Comparison of ENCODE assay signal across 8 cellular contexts in the genomic region with DNA sequence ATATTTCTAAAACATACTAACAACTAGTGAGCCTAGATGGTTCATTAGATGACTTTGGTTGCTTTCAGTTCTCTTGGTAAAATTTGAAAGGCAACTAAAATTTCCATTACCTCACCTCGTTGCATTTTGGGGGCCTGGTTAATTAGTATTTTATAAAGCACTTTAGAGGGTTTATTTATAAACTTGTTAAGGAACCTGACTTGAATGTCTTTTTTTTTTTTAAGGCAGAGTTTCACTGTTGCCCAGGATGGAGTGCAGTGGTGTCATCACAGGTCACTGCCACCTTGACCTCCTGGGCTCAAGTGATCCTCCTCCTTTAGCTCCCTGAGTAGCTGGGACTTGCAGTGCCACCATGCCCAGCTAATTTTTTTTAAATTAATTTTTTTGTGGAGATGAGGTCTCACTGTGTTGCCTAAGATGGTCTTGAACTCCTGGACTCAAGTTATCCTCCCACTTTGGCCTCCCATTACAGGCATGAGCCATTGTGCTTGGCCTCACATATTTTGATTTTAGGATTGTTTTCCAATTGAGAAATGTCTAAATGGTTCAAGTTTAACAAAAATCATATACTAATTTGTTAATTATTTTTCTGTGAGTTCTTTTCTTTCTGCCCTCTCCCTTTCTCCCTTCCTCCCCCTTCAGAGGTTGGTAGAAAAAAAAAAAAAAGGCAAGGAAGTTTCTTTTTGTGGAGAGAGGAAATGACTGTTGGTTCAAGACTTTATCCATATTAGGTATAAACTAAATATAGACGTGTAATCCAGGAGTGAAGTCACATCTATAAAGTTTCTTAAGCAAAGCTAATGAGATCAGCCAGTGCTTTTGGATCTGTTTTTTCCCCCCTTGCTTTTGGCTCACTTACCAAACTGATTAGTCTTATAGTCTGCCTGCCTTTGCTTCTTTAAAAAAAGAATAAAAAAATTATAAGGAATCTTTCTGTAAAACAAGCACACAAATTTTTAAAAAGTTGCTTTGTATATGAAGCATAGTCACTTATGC. TPM values are rescaled to one million over a fixed set of nuclear protein-coding genes. Genes with fewer than 3 reads are reported as not detected.
DNase-seq lines count a peak whose midpoint lies in the region; ATAC-seq and TF ChIP-seq lines count a peak whose summit lies in the region.

No MANE protein-coding gene starts in this region.

- H3K9me2 ChIP-seq in GM23248 (ENCODE audit: insufficient read depth) (no peaks in the 10 kb centered on the region), SU-DHL-6 (replicated peaks; ENCODE audit: insufficient read depth, low read length) (no peaks in the 10 kb centered on the region)

- no peak overlapping the region for H3K27ac Mint-ChIP-seq in natural killer cell

- no peaks in the 10 kb centered on the region for H3K4me1 Mint-ChIP-seq in natural killer cell

- H3K27me3 Mint-ChIP-seq in natural killer cell (ENCODE audit: low read depth in 2 of 2): peaks cover 0 to 3% of the 10 kb centered on the region in 2 donors

- H3K4me2 ChIP-seq in GM23248 (ENCODE audit: unreplicated experiment) (peak overlapping the region; percentile 78), SU-DHL-6 (ENCODE audit: low read depth, low read length, poor library complexity, severe bottlenecking) (peak overlapping the region; percentile 60)

- H3F3A ChIP-seq in GM23248 (ENCODE audit: insufficient read depth): peaks cover 81% of the 10 kb centered on the region
- H3F3A ChIP-seq in SU-DHL-6 (ENCODE audit: insufficient read depth): peaks cover 56% of the 10 kb centered on the region

- H3K27ac ChIP-seq in GM23248 (peak overlapping the region; percentile 70), SU-DHL-6 (ENCODE audit: low read depth, low read length) (peak overlapping the region; percentile 70), cardiac muscle cell (peak overlapping the region; percentile 90), stomach (peak overlapping the region; percentile 50 to 89 (median 81))

- H3K9me3 ChIP-seq in GM23248 (ENCODE audit: low read depth) (no peaks in the 10 kb centered on the region), SU-DHL-6 (ENCODE audit: insufficient read depth, low read length) (no peaks in the 10 kb centered on the region), cardiac muscle cell (ENCODE audit: low read depth) (no peaks in the 10 kb centered on the region), stomach (no peaks in the 10 kb centered on the region)

- peak overlapping the region; percentile 46 for H3K9ac ChIP-seq in GM23248
- H3K9ac ChIP-seq in SU-DHL-6 (ENCODE audit: low read length): no peak overlapping the region

- H3K4me1 ChIP-seq in GM23248 (ENCODE audit: insufficient read depth): peaks cover 87% of the 10 kb centered on the region
- H3K4me1 ChIP-seq in cardiac muscle cell (ENCODE audit: low read depth): peaks cover 35% of the 10 kb centered on the region
- peaks cover 12 to 79% (median 46%) of the 10 kb centered on the region in 4 donors for H3K4me1 ChIP-seq in stomach

- WGBS in GM23248 (ENCODE audit: low coverage in 1 of 2, low lambda C conversion rate in 2 of 2, missing lambda C conversion rate in 2 of 2), 2 experiments: 22 to 25% methylated on average over 2 of the region's 2 CpGs
- WGBS in stomach, 5 donors: 19 to 34% (median 25%) methylated on average over 2 of the region's 2 CpGs

- H3K4me3 Mint-ChIP-seq in natural killer cell: no peak overlapping the region

- TF ChIP-seq CTCF in SU-DHL-6 (IDR thresholded peaks at IDR 0.05; ENCODE audit: insufficient read depth, low read length, poor library complexity, severe bottlenecking) (no peak), cardiac muscle cell (IDR thresholded peaks at IDR 0.05; ENCODE audit: low read depth, low read length) (no peak), stomach (IDR thresholded peaks at IDR 0.05) (no peak), natural killer cell (IDR thresholded peaks at IDR 0.05) (no peak)

- H4K20me1 ChIP-seq in GM23248 (ENCODE audit: insufficient read depth) (peaks cover 23% of the 10 kb centered on the region), SU-DHL-6 (ENCODE audit: low read depth, low read length) (peaks cover 14% of the 10 kb centered on the region; the same call in 1 of the 2 replicates)

- intact Hi-C loops in stomach (cut with DNase I; ENCODE audit: low total_unique reads): no loop called here
- intact Hi-C loops in natural killer cell (cut with micrococcal nuclease): no loop called here

- no peaks in the 10 kb centered on the region for H3K36me3 Mint-ChIP-seq in natural killer cell

- H3K79me2 ChIP-seq in GM23248 (ENCODE audit: insufficient read depth) (peaks cover 100% of the 10 kb centered on the region), SU-DHL-6 (ENCODE audit: insufficient read depth, low read length) (peaks cover 100% of the 10 kb centered on the region)

- in situ Hi-C loops in GM23248 (cut with MboI): no loop called here

- no peak for TF ChIP-seq EP300 in stomach (IDR thresholded peaks at IDR 0.05)

- no peak for ATAC-seq in GM21526 (IDR thresholded peaks at IDR 0.05; ENCODE audit: low FRiP score, unreplicated experiment)
- ATAC-seq in natural killer cell: no peak

- peaks cover 16% of the 10 kb centered on the region; the same call in 1 of the 2 replicates for H3K36me3 ChIP-seq in GM23248 (ENCODE audit: low read depth)
- 0 out of 2 replicates have a peak, but pooled peaks cover 5% of the 10 kb centered on the region for H3K36me3 ChIP-seq in SU-DHL-6 (ENCODE audit: low read length)
- no peaks in the 10 kb centered on the region for H3K36me3 ChIP-seq in cardiac muscle cell
- H3K36me3 ChIP-seq in stomach: peaks cover 0 to 4% (median 0%) of the 10 kb centered on the region in 4 donors

- DNase-seq in GM23248: peak; percentile 93
- peak; percentile 42 to 96 for DNase-seq in cardiac muscle cell (ENCODE audit: low read depth in 1 of 2, low spot score in 1 of 2)
- no peak for DNase-seq in stomach
- no peak for DNase-seq in ureter (ENCODE audit: low spot score)
- no peak for DNase-seq in stimulated activated naive CD4-positive, alpha-beta T cell treated with Interleukin-2 at 50 U/mL for 16 hours (lab: John Stamatoyannopoulos, UW)
- DNase-seq in natural killer cell: no peak

- H3K4me3 ChIP-seq in GM23248: peak overlapping the region; percentile 44
- H3K4me3 ChIP-seq in SU-DHL-6 (ENCODE audit: insufficient read depth, low read length, poor library complexity, severe bottlenecking): no peak overlapping the region
- no peak overlapping the region for H3K4me3 ChIP-seq in cardiac muscle cell
- H3K4me3 ChIP-seq in stomach: no peak overlapping the region

- H3K27me3 ChIP-seq in GM23248 (replicated peaks; ENCODE audit: insufficient read depth): no peaks in the 10 kb centered on the region
- no peaks in the 10 kb centered on the region for H3K27me3 ChIP-seq in SU-DHL-6 (ENCODE audit: low read length)
- no peaks in the 10 kb centered on the region for H3K27me3 ChIP-seq in cardiac muscle cell
- H3K27me3 ChIP-seq in stomach: no peaks in the 10 kb centered on the region

- H3K9me3 Mint-ChIP-seq in natural killer cell: no peaks in the 10 kb centered on the region

- H2AFZ ChIP-seq in GM23248 (no peak overlapping the region), SU-DHL-6 (ENCODE audit: low read depth, low read length, severe bottlenecking) (no peak overlapping the region)

- TF ChIP-seq POLR2A in stomach (IDR thresholded peaks at IDR 0.05): no peak

RNA-seq across cellular contexts. Expression of gene CLIC4, which starts 24.7 kb away (rescaled TPM):
- 1,589 and 1,665 TPM in 2 replicates for total RNA-seq in GM23248 (2014; rRNA removed; shearing (Covaris generic))
- polyA plus RNA-seq in GM23248 (2016; fragmentation: Nextera tagmentation; extraction: Ambion mirVana) (1,380 and 1,381 TPM in 2 replicates), cardiac muscle cell (136 and 221 TPM in 2 replicates), stomach (10 to 100 TPM; 53.5 to 62.4 (median 56.2) TPM)
- total RNA-seq in cardiac muscle cell (174 and 361 TPM in 2 replicates), stomach (100 to 1,000 TPM in 4 of 5 donors, 10 to 100 TPM in 1; 60.0 to 372 (median 258) TPM), ureter (163 TPM), natural killer cell (10 to 100 TPM in 1 of 3 donors, 1 to 10 TPM in 2; 3.8 to 11.5 (median 5.0) TPM)

Comparison
In these comparisons a context has a peak if more than half of its experiments do, and no peak if none do; other contexts are left out.
1. DNase-seq: peak in GM23248 (single experiment) and cardiac muscle cell (2 of 2); none in stomach (single experiment), ureter (single experiment), stimulated activated naive CD4-positive, alpha-beta T cell treated with Interleukin-2 at 50 U/mL for 16 hours (single experiment) and natural killer cell (single experiment).
2. RNA of gene CLIC4, which starts 24.7 kb away (total RNA-seq): 1,589 to 1,665 TPM in GM23248, 174 to 361 TPM in cardiac muscle cell, 60.0 to 372 TPM in stomach and 163 TPM in ureter (single experiment); 3.8 to 11.5 TPM in natural killer cell; every median in the first group is over 4 times any median in the second.
3. Peak in every context shown above with its lines, with median percentiles within 50 percentile points of each other: H3K27ac ChIP-seq.